ENCODE assay signal across 8 cellular contexts in genomic region chr4:89110986-89111832, GRCh38. TPM values are rescaled to one million over a fixed set of nuclear protein-coding genes. Genes with fewer than 3 reads are reported as not detected.
DNase-seq lines count a peak whose midpoint lies in the region; ATAC-seq and TF ChIP-seq lines count a peak whose summit lies in the region.

Gene TIGD2 (plus strand): TSS chr4:89111533. CDS start chr4:89112975, 1,442 bp downstream.

- no peaks in the 10 kb centered on the region for H3K9me3 Mint-ChIP-seq in progenitor cell of endocrine pancreas (ENCODE audit: low read depth)

- peaks cover 4% of the 10 kb centered on the region for H3K36me3 Mint-ChIP-seq in progenitor cell of endocrine pancreas (ENCODE audit: insufficient read depth)

- DNase-seq in NCI-H1105 treated with DMSO at 0.1 percent for 48 hours (lab: John Stamatoyannopoulos, UW): peak; percentile 66
- peak; percentile 53 to 66 for DNase-seq in SW 1271 (lab: John Stamatoyannopoulos, UW)
- peak; percentile 90 for DNase-seq in left cardiac atrium
- DNase-seq in progenitor cell of endocrine pancreas (ENCODE audit: low spot score, unreplicated experiment): peak; percentile 77

- TF ChIP-seq CTCF in GM12875 (IDR thresholded peaks at IDR 0.05; ENCODE audit: borderline replicate concordance, insufficient read depth, low read depth, low read length) (peak; percentile 84), progenitor cell of endocrine pancreas (IDR thresholded peaks at IDR 0.05; ENCODE audit: unreplicated experiment) (peak; percentile 95)

- ATAC-seq in HG02759 (IDR thresholded peaks at IDR 0.05; ENCODE audit: unreplicated experiment) (peak; percentile 91), left cardiac atrium (peak; percentile 98 to 99)

- no peaks in the 10 kb centered on the region for H3K36me3 ChIP-seq in urinary bladder (ENCODE audit: insufficient read depth)

- H3K4me3 Mint-ChIP-seq in progenitor cell of endocrine pancreas (ENCODE audit: low read depth): peak within 1 kb of the TSS; percentile 86

- H3K4me3 ChIP-seq in GM12875 (ENCODE audit: low read depth, low read length) (peak within 1 kb of the TSS; percentile 94), urinary bladder (ENCODE audit: low read depth, low read length) (peak within 1 kb of the TSS; percentile 75)

- peaks cover 4% of the 10 kb centered on the region for H3K4me1 ChIP-seq in urinary bladder (ENCODE audit: insufficient read depth)

- intact Hi-C loops in left cardiac atrium (cut with DNase I): loop anchor here in 1 of 2 donors (5.0 kb wide), 1 partner anchor 289 kb away; no protein-coding TSS in a partner anchor

- H3K4me1 Mint-ChIP-seq in progenitor cell of endocrine pancreas (ENCODE audit: low read depth): peaks cover 23% of the 10 kb centered on the region

- 0 to 1% (median 0%) methylated on average over 95 to 101 of the region's 101 CpGs for WGBS in adipose tissue, 3 donors
- under 1% methylated on average over 101 of the region's 101 CpGs for WGBS in urinary bladder

- peaks cover 19% of the 10 kb centered on the region for H3K27me3 Mint-ChIP-seq in progenitor cell of endocrine pancreas

- H3K27ac ChIP-seq in adipose tissue (ENCODE audit: low read depth, low read length) (peak within 1 kb of the TSS; percentile 25), urinary bladder (ENCODE audit: low read depth) (peak within 1 kb of the TSS; percentile 84)

- H3K27ac Mint-ChIP-seq in progenitor cell of endocrine pancreas: peak within 1 kb of the TSS; percentile 93

RNA-seq across cellular contexts. Expression of gene TIGD2, which starts in this region (rescaled TPM):
- 1 to 10 TPM; 1.5 to 2.3 (median 2.0) TPM for polyA plus RNA-seq in adipose tissue
- 1 to 10 TPM; 2.2 to 2.7 TPM for total RNA-seq in left cardiac atrium
- total RNA-seq in progenitor cell of endocrine pancreas: 9.2 and 9.8 TPM in 2 replicates
- 12.0 TPM for total RNA-seq in urinary bladder
- 3.6 TPM for polyA plus RNA-seq in urinary bladder

Comparison
In these comparisons a context has a peak if more than half of its experiments do, and no peak if none do; other contexts are left out.
1. Peak in every context shown above with its lines: DNase-seq, ATAC-seq, H3K4me3 ChIP-seq and H3K27ac ChIP-seq.